8 cellular contexts compared by ENCODE assay signal in the genomic region with DNA sequence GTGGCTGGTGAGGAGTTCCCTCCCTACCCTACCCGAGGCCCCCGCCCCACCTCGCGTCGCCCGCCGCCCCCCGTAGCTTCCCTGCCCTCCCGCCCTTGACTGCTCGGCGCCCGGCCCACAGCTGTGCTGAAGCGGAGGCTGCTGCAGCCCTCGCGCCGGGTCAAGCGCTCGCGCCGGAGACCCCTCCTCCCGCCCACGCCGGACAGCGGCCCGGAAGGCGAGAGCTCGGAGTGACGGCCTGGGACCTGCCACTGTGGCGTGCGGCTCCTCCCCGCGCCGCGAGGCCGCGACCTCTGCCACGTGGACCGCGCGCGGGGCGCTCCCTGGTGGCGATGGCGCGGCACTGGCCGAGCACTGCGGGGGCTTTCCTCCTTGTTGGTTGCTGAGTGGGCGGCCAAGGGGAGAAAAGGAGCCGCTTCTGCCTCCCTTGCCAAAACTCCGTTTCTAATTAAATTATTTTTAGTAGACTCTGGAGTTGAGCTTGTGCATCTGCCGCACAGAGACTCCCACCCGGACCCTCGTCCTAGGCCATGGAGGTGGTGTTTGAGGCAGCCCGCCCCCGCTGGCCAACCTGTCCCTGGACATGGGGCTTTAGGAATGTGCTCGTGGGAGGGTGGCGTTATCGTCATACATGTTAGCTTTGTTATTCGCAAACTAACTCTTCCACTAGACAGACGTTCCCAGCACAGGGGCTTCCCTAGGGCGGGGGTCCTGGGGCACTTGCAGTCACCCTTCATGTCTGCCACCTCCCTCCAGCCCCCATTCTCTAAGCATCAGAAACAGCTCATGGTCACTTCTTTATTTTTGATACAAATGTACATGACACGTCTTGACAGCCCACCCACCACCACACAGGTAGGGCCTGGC. TPM values are rescaled to one million over a fixed set of nuclear protein-coding genes. Genes with fewer than 3 reads are reported as not detected.
DNase-seq lines count a peak whose midpoint lies in the region; ATAC-seq and TF ChIP-seq lines count a peak whose summit lies in the region.

No MANE protein-coding gene starts in this region.

- H3K27me3 ChIP-seq in BJ (ENCODE audit: control insufficient read depth, insufficient read depth, low read length) (no peaks in the 10 kb centered on the region), psoas muscle (ENCODE audit: insufficient read depth in 3 of 3, low read length in 2 of 3) (no peaks in the 10 kb centered on the region)

- DNase-seq in BJ (ENCODE audit: low read depth): no peak
- no peak for DNase-seq in LNCaP clone FGC (ENCODE audit: low read depth)
- DNase-seq in activated effector memory CD4-positive, alpha-beta T cell treated with anti-CD3 and anti-CD28 coated beads, Interleukin-2, amount 50 U/mL, for 16 hours: peak; percentile 88
- DNase-seq in Right ventricle myocardium superior: peak; percentile 78
- DNase-seq in psoas muscle: peak; percentile 82 to 84
- DNase-seq in DMS53 (lab: John Stamatoyannopoulos, UW): no peak
- no peak for DNase-seq in OCI-M2 (lab: John Stamatoyannopoulos, UW; ENCODE audit: unreplicated experiment)
- DNase-seq in NCI-H510A treated with DMSO at 0.1 percent for 48 hours (lab: John Stamatoyannopoulos, UW): no peak

- WGBS in psoas muscle, 3 donors: 14 to 30% (median 15%) methylated on average over 43 to 62 of the region's 62 CpGs

- peak overlapping the region; percentile 53 for H3K27ac ChIP-seq in psoas muscle

- no peaks in the 10 kb centered on the region for H3K9me3 ChIP-seq in psoas muscle

- H3K4me1 ChIP-seq in psoas muscle: peaks cover 19% of the 10 kb centered on the region

- TF ChIP-seq CTCF in BJ (IDR thresholded peaks at IDR 0.05; ENCODE audit: insufficient read depth, low read depth, low read length) (peak; percentile 65), LNCaP clone FGC (IDR thresholded peaks at IDR 0.05; ENCODE audit: control insufficient read depth, extremely low read depth, insufficient read depth) (0 out of 2 replicates have a peak, but pooled peaks have one; percentile 20), psoas muscle (IDR thresholded peaks at IDR 0.05) (peak; percentile 74)

- intact Hi-C loops in Right ventricle myocardium superior (cut with DNase I) (no loop called here), psoas muscle (cut with DNase I) (no loop called here)

- CTCF ChIA-PET in BJ (lab: Yijun Ruan, JAX): interaction anchor here (0.8 to 6.7 kb wide), 26 partner anchors 8 to 521 kb away, joined by 3 to 59 read pairs (median 4); a partner anchor contains a TSS

- POLR2A ChIA-PET in BJ (lab: Charles Lee): no interaction called here

- H3K36me3 ChIP-seq in BJ (ENCODE audit: control insufficient read depth, insufficient read depth, low read length): peaks cover 23% of the 10 kb centered on the region
- H3K36me3 ChIP-seq in psoas muscle (ENCODE audit: insufficient read depth in 1 of 2, low read depth in 1 of 2): peaks cover 0 to 47% of the 10 kb centered on the region in 2 donors

- H3K4me3 ChIP-seq in BJ (ENCODE audit: low read depth, low read length) (peak overlapping the region; percentile 23), LNCaP clone FGC (ENCODE audit: low read depth, low read length) (no peak overlapping the region), psoas muscle (peak overlapping the region; percentile 62)

- ATAC-seq in Right ventricle myocardium superior (ENCODE audit: poor library complexity): peak; percentile 60
- peak; percentile 66 to 75 (median 70) for ATAC-seq in psoas muscle

RNA-seq across cellular contexts. Expression of a gene that starts 4.4 kb away (rescaled TPM):
- polyA plus RNA-seq in BJ (2011; rRNA removed): 26.8 and 38.7 TPM in 2 replicates
- 45.3 and 97.0 TPM in 2 replicates for polyA minus RNA-seq in BJ (2011; rRNA and poly(A)+ RNA removed)
- total RNA-seq in Right ventricle myocardium superior: 39.2 TPM
- total RNA-seq in psoas muscle: 10 to 100 TPM; 13.3 to 20.9 (median 17.7) TPM
- 10 to 100 TPM; 30.6 to 46.1 (median 42.6) TPM for polyA plus RNA-seq in psoas muscle

RNA-seq across cellular contexts. Expression of a gene that starts 6.1 kb away (rescaled TPM):
- polyA plus RNA-seq in BJ (2011; rRNA removed): 5.2 and 5.8 TPM in 2 replicates
- polyA minus RNA-seq in BJ (2011; rRNA and poly(A)+ RNA removed): 4.6 and 7.3 TPM in 2 replicates
- total RNA-seq in Right ventricle myocardium superior: 7.0 TPM
- total RNA-seq in psoas muscle: 1 to 10 TPM; 2.3 to 2.8 (median 2.5) TPM
- 1 to 10 TPM; 1.6 to 7.9 (median 3.1) TPM for polyA plus RNA-seq in psoas muscle

RNA-seq across cellular contexts. Expression of a gene that starts 16.5 kb away (rescaled TPM):
- polyA plus RNA-seq in BJ (2011; rRNA removed) (21.6 and 32.0 TPM in 2 replicates), psoas muscle (10 to 100 TPM; 24.3 to 46.0 (median 35.2) TPM)
- 28.2 and 37.6 TPM in 2 replicates for polyA minus RNA-seq in BJ (2011; rRNA and poly(A)+ RNA removed)
- total RNA-seq in Right ventricle myocardium superior (28.5 TPM), psoas muscle (10 to 100 TPM; 26.4 to 39.4 (median 31.5) TPM)

RNA-seq across cellular contexts. Expression of a gene that starts 20.0 kb away (rescaled TPM):
- polyA plus RNA-seq in BJ (2011; rRNA removed) (1.9 and 3.1 TPM in 2 replicates), psoas muscle (10 to 100 TPM in 1 of 3 donors, 1 to 10 TPM in 2; 5.4 to 10.7 (median 9.7) TPM)
- 2.9 and 3.7 TPM in 2 replicates for polyA minus RNA-seq in BJ (2011; rRNA and poly(A)+ RNA removed)
- total RNA-seq in Right ventricle myocardium superior (9.3 TPM), psoas muscle (10 to 100 TPM in 1 of 4 donors, 1 to 10 TPM in 3; 6.4 to 14.8 (median 6.8) TPM)

RNA-seq across cellular contexts. Expression of a gene that starts 49.8 kb away (rescaled TPM):
- polyA plus RNA-seq in BJ (2011; rRNA removed) (8.0 and 19.3 TPM in 2 replicates), psoas muscle (100 to 1,000 TPM; 182 to 495 (median 236) TPM)
- polyA minus RNA-seq in BJ (2011; rRNA and poly(A)+ RNA removed): 12.4 and 14.2 TPM in 2 replicates
- total RNA-seq in Right ventricle myocardium superior (83.6 TPM), psoas muscle (100 to 1,000 TPM; 478 to 710 (median 557) TPM)

Comparison
In these comparisons a context has a peak if more than half of its experiments do, and no peak if none do; other contexts are left out.
1. DNase-seq: peak in activated effector memory CD4-positive, alpha-beta T cell treated with anti-CD3 and anti-CD28 coated beads, Interleukin-2, amount 50 U/mL, for 16 hours (single experiment), Right ventricle myocardium superior (single experiment) and psoas muscle (2 of 2); none in BJ (single experiment), LNCaP clone FGC (single experiment), DMS53 (single experiment), OCI-M2 (single experiment) and NCI-H510A treated with DMSO at 0.1 percent for 48 hours (single experiment).
2. CTCF ChIP-seq: peak in every context shown above with its lines; median percentile 74 in psoas muscle; 65 in BJ; 20 in LNCaP clone FGC.